In the genomic region with DNA sequence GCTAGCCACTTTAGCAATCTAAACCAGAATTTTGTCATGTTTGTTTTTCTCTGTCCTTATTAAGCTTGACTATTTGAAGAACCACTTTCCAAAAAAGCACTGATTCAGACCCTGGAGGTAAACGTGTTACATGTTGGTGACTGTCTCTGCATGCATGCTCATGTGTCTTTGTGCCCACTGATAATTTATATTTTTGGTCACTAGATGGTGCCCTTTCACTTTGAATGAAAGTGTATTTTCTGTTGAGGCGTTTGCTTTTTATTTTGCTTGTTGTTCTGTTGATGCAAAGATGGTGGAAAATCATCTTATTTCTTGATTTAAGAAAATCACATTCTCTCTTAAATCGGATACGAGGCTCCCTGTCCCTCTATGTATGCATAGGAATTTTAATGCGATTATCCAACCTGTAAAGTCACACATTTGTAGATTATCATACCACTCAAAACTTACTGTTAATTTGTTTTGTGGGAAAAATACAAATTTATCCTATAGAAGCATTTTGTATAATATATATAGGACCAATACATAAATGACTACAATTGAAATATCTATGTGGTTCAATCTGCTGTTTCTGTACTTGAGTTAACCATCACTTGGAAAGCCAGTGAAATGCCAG, we compare ENCODE assay signal across 8 cellular contexts.
DNase-seq lines count a peak whose midpoint lies in the region; ATAC-seq and TF ChIP-seq lines count a peak whose summit lies in the region.

No MANE protein-coding gene starts in this region.

- no peaks in the 10 kb centered on the region for H3K4me1 Mint-ChIP-seq in stimulated activated naive B cell treated with anti-CD40 and anti-IgM and Interleukin-4, amounts not matched to agents 10 μg/mL and 1 μg/mL and 100 μg/mL, for 72 hours

- DNase-seq in LoVo (ENCODE audit: low spot score) (peak; percentile 54), WERI-Rb-1 (no peak), right atrium auricular region (ENCODE audit: low spot score) (no peak), SHP77 (lab: John Stamatoyannopoulos, UW) (no peak), 8988T (no peak)
- no peak for DNase-seq in stimulated activated naive B cell treated with anti-CD40 and anti-IgM and Interleukin-4, amounts not matched to agents 10 μg/mL and 1 μg/mL and 100 μg/mL, for 72 hours

- peak; percentile 78 for TF ChIP-seq CTCF in C4-2B (conservative IDR thresholded peaks at IDR 0.05)
- peak; percentile 48 for TF ChIP-seq CTCF in WERI-Rb-1 (IDR thresholded peaks at IDR 0.05; ENCODE audit: low read depth, low read length)
- TF ChIP-seq CTCF in right atrium auricular region (IDR thresholded peaks at IDR 0.05), result peak; percentile 27 to 72

- H3K27ac Mint-ChIP-seq in stimulated activated naive B cell treated with anti-CD40 and anti-IgM and Interleukin-4, amounts not matched to agents 10 μg/mL and 1 μg/mL and 100 μg/mL, for 72 hours, result no peak overlapping the region

- H3K4me1 ChIP-seq in right atrium auricular region, result peaks cover 0 to 22% of the 10 kb centered on the region in 2 donors

- H3K27me3 Mint-ChIP-seq in stimulated activated naive B cell treated with anti-CD40 and anti-IgM and Interleukin-4, amounts not matched to agents 10 μg/mL and 1 μg/mL and 100 μg/mL, for 72 hours, result peaks cover 0 to 8% of the 10 kb centered on the region in 2 donors

- no peak overlapping the region for H3K4me3 Mint-ChIP-seq in stimulated activated naive B cell treated with anti-CD40 and anti-IgM and Interleukin-4, amounts not matched to agents 10 μg/mL and 1 μg/mL and 100 μg/mL, for 72 hours

- H3K36me3 ChIP-seq in WERI-Rb-1, result no peaks in the 10 kb centered on the region
- no peaks in the 10 kb centered on the region for H3K36me3 ChIP-seq in right atrium auricular region

- H3K9me3 ChIP-seq in WERI-Rb-1 (ENCODE audit: severe bottlenecking), result no peaks in the 10 kb centered on the region
- H3K9me3 ChIP-seq in right atrium auricular region, result no peaks in the 10 kb centered on the region

- H3K36me3 Mint-ChIP-seq in stimulated activated naive B cell treated with anti-CD40 and anti-IgM and Interleukin-4, amounts not matched to agents 10 μg/mL and 1 μg/mL and 100 μg/mL, for 72 hours, result no peaks in the 10 kb centered on the region

- H3K4me3 ChIP-seq in WERI-Rb-1 (ENCODE audit: low read depth, low read length) (no peak overlapping the region), right atrium auricular region (no peak overlapping the region)

- H3K9me3 Mint-ChIP-seq in stimulated activated naive B cell treated with anti-CD40 and anti-IgM and Interleukin-4, amounts not matched to agents 10 μg/mL and 1 μg/mL and 100 μg/mL, for 72 hours, result no peaks in the 10 kb centered on the region

- H3K27me3 ChIP-seq in WERI-Rb-1 (ENCODE audit: insufficient read depth, low read depth, severe bottlenecking), result no peaks in the 10 kb centered on the region
- H3K27me3 ChIP-seq in right atrium auricular region, result no peaks in the 10 kb centered on the region

- no peak overlapping the region for H3K27ac ChIP-seq in C4-2B
- no peak overlapping the region for H3K27ac ChIP-seq in WERI-Rb-1
- peak overlapping the region in 1 of 2 donors; percentile 64 for H3K27ac ChIP-seq in right atrium auricular region

- ATAC-seq in GM18858 (IDR thresholded peaks at IDR 0.05; ENCODE audit: unreplicated experiment), result peak; percentile 82
- ATAC-seq in stimulated activated naive B cell treated with anti-CD40 and anti-IgM and Interleukin-4, amounts not matched to agents 10 μg/mL and 1 μg/mL and 100 μg/mL, for 72 hours (replicated peaks), result peak; percentile 49 to 54
